In genomic region chr10:88064608-88065383, GRCh38 we compare ENCODE assay signal across 8 cellular contexts.
A peak's percentile ranks its signal among the peaks of the same experiment; 100 is the strongest.
DNase-seq lines count a peak whose midpoint lies in the region; ATAC-seq and TF ChIP-seq lines count a peak whose summit lies in the region.

No MANE protein-coding gene starts in this region.

- peaks cover 7% of the 10 kb centered on the region for H3K4me1 ChIP-seq in mucosa of descending colon (ENCODE audit: low read depth)

- H3K4me3 ChIP-seq in mucosa of descending colon, result no peak overlapping the region

- no peaks in the 10 kb centered on the region for H3K36me3 ChIP-seq in mucosa of descending colon (ENCODE audit: low read depth)

- intact Hi-C loops in activated T-helper 2 cell treated with anti-CD3 and anti-CD28 coated beads, Interferon-gamma antibody, Interleukin-2, Interleukin-4, amounts not matched to agents 10 μg/mL and 5 μg/mL and 100 μg/mL, durations not matched to agents 14 hours and 24 hours and 36 hours (cut with micrococcal nuclease), result loop anchor here (1.0 to 2.0 kb wide), 4 partner anchors 27 to 207 kb away; partner anchors contain the start of genes KLLN and PTEN
- intact Hi-C loops in mucosa of descending colon (cut with DNase I, micrococcal nuclease), result no loop called here

- H3K27me3 Mint-ChIP-seq in activated T-helper 2 cell treated with anti-CD3 and anti-CD28 coated beads, Interferon-gamma antibody, Interleukin-2, Interleukin-4, amounts not matched to agents 10 μg/mL and 5 μg/mL and 100 μg/mL, durations not matched to agents 14 hours and 24 hours and 36 hours (ENCODE audit: low read depth), result peaks cover 11% of the 10 kb centered on the region

- DNase-seq in GM13976 (ENCODE audit: low spot score) (peak; percentile 32), KBM-7 (peak; percentile 93), mucosa of descending colon (peak in 1 of 3 donors; percentile 50), NCI-H526 (lab: John Stamatoyannopoulos, UW) (no peak), NCI-H510A treated with DMSO at 0.1 percent for 48 hours (lab: John Stamatoyannopoulos, UW) (no peak)
- DNase-seq in activated T-helper 2 cell treated with anti-CD3 and anti-CD28 coated beads, Interferon-gamma antibody, Interleukin-2, Interleukin-4, amounts not matched to agents 10 μg/mL and 5 μg/mL and 100 μg/mL, durations not matched to agents 14 hours and 24 hours and 36 hours (ENCODE audit: low spot score), result no peak

- peaks cover 3% of the 10 kb centered on the region for H3K9me3 Mint-ChIP-seq in activated T-helper 2 cell treated with anti-CD3 and anti-CD28 coated beads, Interferon-gamma antibody, Interleukin-2, Interleukin-4, amounts not matched to agents 10 μg/mL and 5 μg/mL and 100 μg/mL, durations not matched to agents 14 hours and 24 hours and 36 hours

- no peak for TF ChIP-seq CTCF in GM13976 (IDR thresholded peaks at IDR 0.05; ENCODE audit: borderline replicate concordance, control extremely low read depth, extremely low read depth, insufficient read depth, missing control alignments)
- no peak for TF ChIP-seq CTCF in mucosa of descending colon (IDR thresholded peaks at IDR 0.05)

- H3K27ac Mint-ChIP-seq in activated T-helper 2 cell treated with anti-CD3 and anti-CD28 coated beads, Interferon-gamma antibody, Interleukin-2, Interleukin-4, amounts not matched to agents 10 μg/mL and 5 μg/mL and 100 μg/mL, durations not matched to agents 14 hours and 24 hours and 36 hours, result peak overlapping the region; percentile 18

- H3K4me1 Mint-ChIP-seq in activated T-helper 2 cell treated with anti-CD3 and anti-CD28 coated beads, Interferon-gamma antibody, Interleukin-2, Interleukin-4, amounts not matched to agents 10 μg/mL and 5 μg/mL and 100 μg/mL, durations not matched to agents 14 hours and 24 hours and 36 hours (ENCODE audit: low read depth), result peaks cover 39% of the 10 kb centered on the region

- peaks cover 2% of the 10 kb centered on the region for H3K36me3 Mint-ChIP-seq in activated T-helper 2 cell treated with anti-CD3 and anti-CD28 coated beads, Interferon-gamma antibody, Interleukin-2, Interleukin-4, amounts not matched to agents 10 μg/mL and 5 μg/mL and 100 μg/mL, durations not matched to agents 14 hours and 24 hours and 36 hours (ENCODE audit: low read depth)

- ATAC-seq in GM21528 (IDR thresholded peaks at IDR 0.05; ENCODE audit: low FRiP score, unreplicated experiment) (peak; percentile 48), mucosa of descending colon (peak; percentile 50), GM21526 (IDR thresholded peaks at IDR 0.05; ENCODE audit: low FRiP score, unreplicated experiment) (no peak)

- H3K4me3 Mint-ChIP-seq in activated T-helper 2 cell treated with anti-CD3 and anti-CD28 coated beads, Interferon-gamma antibody, Interleukin-2, Interleukin-4, amounts not matched to agents 10 μg/mL and 5 μg/mL and 100 μg/mL, durations not matched to agents 14 hours and 24 hours and 36 hours (ENCODE audit: low read depth), result no peak overlapping the region

- no peaks in the 10 kb centered on the region for H3K9me3 ChIP-seq in mucosa of descending colon

- in situ Hi-C loops in GM13976 (cut with MboI; ENCODE audit: low sequenced_read_pairs, unreplicated experiment) (loop anchor here (10.0 kb wide), 1 partner anchor 200 kb away; the partner anchor contains the start of genes KLLN and PTEN), KBM-7 (cut with MboI; ENCODE audit: low pct_unique_long_range_greater_than_20kb, low sequenced_read_pairs) (no loop called here)

Comparison
In these comparisons a context has a peak if more than half of its experiments do, and no peak if none do; other contexts are left out.
1. DNase-seq: peak in GM13976 (single experiment) and KBM-7 (single experiment); none in activated T-helper 2 cell treated with anti-CD3 and anti-CD28 coated beads, Interferon-gamma antibody, Interleukin-2, Interleukin-4, amounts not matched to agents 10 μg/mL and 5 μg/mL and 100 μg/mL, durations not matched to agents 14 hours and 24 hours and 36 hours (single experiment), NCI-H526 (0 of 2) and NCI-H510A treated with DMSO at 0.1 percent for 48 hours (single experiment).